13 cellular contexts compared by ENCODE assay signal in genomic region chr13:110382229-110382628, GRCh38.
DNase-seq lines count a peak whose midpoint lies in the region; ATAC-seq and TF ChIP-seq lines count a peak whose summit lies in the region.
"Had no signal": no experiment of that assay in that cellular context is flagged by ENCODE, and none has a peak within 500 bp of the region (broad histone marks: within the 10 kb centered on the region; RNA-seq: fewer than 3 reads in every experiment).

No MANE protein-coding gene starts in this region.

- peaks cover under 1% of the 10 kb centered on the region for H3K79me2 ChIP-seq in trophoblast cell (ENCODE audit: control insufficient read depth, insufficient read depth, low read length, poor library complexity)

- intact Hi-C loops in esophagus muscularis mucosa (cut with DNase I), result no loop called here

- H2AFZ ChIP-seq in trophoblast cell (ENCODE audit: insufficient read depth, low read length, poor library complexity), result no peak overlapping the region

- H3K4me2 ChIP-seq in trophoblast cell (ENCODE audit: low read length), result no peak overlapping the region

- no peak overlapping the region for H3K9ac ChIP-seq in trophoblast cell (ENCODE audit: low read length)

- peaks cover 9% of the 10 kb centered on the region for H3K79me1 ChIP-seq in trophoblast cell (ENCODE audit: low read length)

- H2BK5ac ChIP-seq in trophoblast cell (ENCODE audit: low read depth, low read length, poor library complexity), result no peak overlapping the region

- H3K27ac ChIP-seq in esophagus muscularis mucosa (replicated peaks in 1 of 4), result peak overlapping the region; percentile 74 to 91 (median 76)
- no peak overlapping the region for H3K27ac ChIP-seq in trophoblast cell (ENCODE audit: low read depth, low read length)

- H2BK12ac ChIP-seq in trophoblast cell (ENCODE audit: low read length), result no peak overlapping the region

- no peak for TF ChIP-seq CTCF in esophagus muscularis mucosa (IDR thresholded peaks at IDR 0.05)

- H4K91ac ChIP-seq in trophoblast cell (ENCODE audit: low read depth, low read length), result no peak overlapping the region

- no peak overlapping the region for H3K14ac ChIP-seq in trophoblast cell (ENCODE audit: low read length)

- no peak for TF ChIP-seq POLR2A in esophagus muscularis mucosa (IDR thresholded peaks at IDR 0.05; ENCODE audit: low read depth)

- no peak overlapping the region for H3K4me3 ChIP-seq in esophagus muscularis mucosa
- H3K4me3 ChIP-seq in trophoblast cell (ENCODE audit: low read depth, low read length), result no peak overlapping the region

- no peak overlapping the region for H4K8ac ChIP-seq in trophoblast cell (ENCODE audit: low read depth, low read length)

- 67% methylated on average over 3 of the region's 3 CpGs for WGBS in esophagus muscularis mucosa
- no CpG with 5 or more reads among the region's 3 CpGs for WGBS in trophoblast cell (ENCODE audit: extremely low coverage, insufficient coverage, insufficient read length)

- H3K9me3 ChIP-seq in esophagus muscularis mucosa (no peaks in the 10 kb centered on the region), trophoblast cell (ENCODE audit: insufficient read depth, low read depth, low read length) (peaks cover 6% of the 10 kb centered on the region)

- H3K36me3 ChIP-seq in esophagus muscularis mucosa (peaks cover 0 to 7% (median 0%) of the 10 kb centered on the region in 4 donors), trophoblast cell (ENCODE audit: control insufficient read depth in 1 of 2, insufficient read depth in 2 of 2, low read length in 2 of 2) (peaks cover 21 to 30% of the 10 kb centered on the region in 2 experiments)

- ATAC-seq in GM19395 (IDR thresholded peaks at IDR 0.05; ENCODE audit: unreplicated experiment), result no peak

- no peak overlapping the region for H3K4ac ChIP-seq in trophoblast cell (ENCODE audit: low read depth, low read length)

- H3K4me1 ChIP-seq in esophagus muscularis mucosa, result peaks cover 50 to 84% (median 70%) of the 10 kb centered on the region in 4 donors
- H3K4me1 ChIP-seq in trophoblast cell (ENCODE audit: control insufficient read depth in 1 of 2, insufficient read depth in 2 of 2, low read length in 2 of 2), result peaks cover 11 to 17% of the 10 kb centered on the region in 2 experiments

- no peak overlapping the region for H2AK5ac ChIP-seq in trophoblast cell (ENCODE audit: low read length)

- H4K12ac ChIP-seq in trophoblast cell (ENCODE audit: low read depth, low read length), result no peak overlapping the region

- TF ChIP-seq EP300 in esophagus muscularis mucosa (IDR thresholded peaks at IDR 0.05), result no peak

- H3K18ac ChIP-seq in trophoblast cell (ENCODE audit: low read length), result no peak overlapping the region

- H3K27me3 ChIP-seq in esophagus muscularis mucosa (no peaks in the 10 kb centered on the region), trophoblast cell (ENCODE audit: insufficient read depth, low read length) (no peaks in the 10 kb centered on the region)

- no peak overlapping the region for H2BK120ac ChIP-seq in trophoblast cell (ENCODE audit: insufficient read depth, low read length, poor library complexity)

- DNase-seq in EL (peak; percentile 65), RPMI7951 (ENCODE audit: low read depth) (peak; percentile 72), esophagus muscularis mucosa (ENCODE audit: extremely low spot score) (no peak), trophoblast cell (peak; percentile 34 to 55), activated gamma-delta T cell (lab: John Stamatoyannopoulos, UW) (no peak), NCI-H69 (lab: John Stamatoyannopoulos, UW) (no peak)
- no peak for DNase-seq in central memory CD4-positive, alpha-beta T cell
- DNase-seq: activated CD8-positive, alpha-beta memory T cell treated with anti-CD3 and anti-CD28 coated beads for 24 hours; activated naive CD8-positive, alpha-beta T cell treated with anti-CD3 and anti-CD28 coated beads, Interleukin-2, amount 10 ng/mL, durations not matched to agents 7 days and 5 days; NCI-H1694 treated with DMSO at 0.1 percent for 48 hours; NK-92 treated with Interleukin-12 subunit alpha and Interleukin-12 subunit beta, amount 100 ng/mL, for 24 hours; T-helper 1 cell had no signal

- no peak overlapping the region for H3K23ac ChIP-seq in trophoblast cell (ENCODE audit: low read length)

Comparison
In these comparisons a context has a peak if more than half of its experiments do, and no peak if none do; other contexts are left out.
1. DNase-seq: peak in EL (single experiment), RPMI7951 (single experiment) and trophoblast cell (2 of 2); none in esophagus muscularis mucosa (single experiment), central memory CD4-positive, alpha-beta T cell (single experiment), activated gamma-delta T cell (single experiment) and NCI-H69 (single experiment).